In genomic region chr15:48845123-48845522, GRCh38 we compare ENCODE assay signal across 21 cellular contexts. TPM values are rescaled to one million over a fixed set of nuclear protein-coding genes. Genes with fewer than 3 reads are reported as not detected.
DNase-seq lines count a peak whose midpoint lies in the region; ATAC-seq and TF ChIP-seq lines count a peak whose summit lies in the region.
"Had no signal": no experiment of that assay in that cellular context is flagged by ENCODE, and none has a peak within 500 bp of the region (broad histone marks: within the 10 kb centered on the region; RNA-seq: fewer than 3 reads in every experiment).

No MANE protein-coding gene starts in this region.

- H3K27ac Mint-ChIP-seq in activated T-cell treated with anti-CD3 and anti-CD28 coated beads, Interleukin-2, amount 50 U/mL, for 72 hours, result no peak overlapping the region
- H3K27ac Mint-ChIP-seq in activated T-cell treated with anti-CD3 and anti-CD28 coated beads, Interleukin-2, amount 50 U/mL, for 24 hours, result no peak overlapping the region
- H3K27ac Mint-ChIP-seq in stimulated activated effector memory CD8-positive, alpha-beta T cell treated with anti-CD3 and anti-CD28 coated beads, Interleukin-12 subunit alpha, Interleukin-12 subunit beta, amount 100 ng/mL, for 72 hours, result no peak overlapping the region
- H3K27ac Mint-ChIP-seq: CD4-positive, CD25-positive, alpha-beta regulatory T cell; H9 had no signal

- TF ChIP-seq CTCF in dorsolateral prefrontal cortex (IDR thresholded peaks at IDR 0.05 in 54 of 56, conservative IDR thresholded peaks at IDR 0.05 in 2 of 56; ENCODE audit: low read depth in 1 of 56, partially characterized antibody in 56 of 56), result no peak

- no peaks in the 10 kb centered on the region for H3K36me3 Mint-ChIP-seq in activated T-cell treated with anti-CD3 and anti-CD28 coated beads, Interleukin-2, amount 50 U/mL, for 72 hours (ENCODE audit: insufficient read depth in 2 of 2)
- no peaks in the 10 kb centered on the region for H3K36me3 Mint-ChIP-seq in activated T-cell treated with anti-CD3 and anti-CD28 coated beads, Interleukin-2, amount 50 U/mL, for 24 hours (ENCODE audit: low read depth)
- H3K36me3 Mint-ChIP-seq in stimulated activated effector memory CD8-positive, alpha-beta T cell treated with anti-CD3 and anti-CD28 coated beads, Interleukin-12 subunit alpha, Interleukin-12 subunit beta, amount 100 ng/mL, for 72 hours, result peaks cover 5% of the 10 kb centered on the region
- H3K36me3 Mint-ChIP-seq: CD4-positive, CD25-positive, alpha-beta regulatory T cell; CD8-positive, alpha-beta memory T cell had no signal

- intact Hi-C loops in dorsolateral prefrontal cortex (cut with DNase I), result no loop called here

- ATAC-seq in activated T-cell treated with anti-CD3 and anti-CD28 coated beads, Interleukin-2, amount 50 U/mL, for 72 hours (replicated peaks in 1 of 2), result peak; percentile 55 to 70
- peak; percentile 94 for ATAC-seq in stimulated activated effector memory CD8-positive, alpha-beta T cell treated with anti-CD3 and anti-CD28 coated beads, Interleukin-12 subunit alpha, Interleukin-12 subunit beta, amount 100 ng/mL, for 72 hours
- ATAC-seq: GM12878, HepG2 had no signal

- H3K4me3 ChIP-seq in dorsolateral prefrontal cortex, result no peak overlapping the region
- H3K4me3 ChIP-seq: GM12878 had no signal

- H3K27ac ChIP-seq in dorsolateral prefrontal cortex, result no peak overlapping the region

- H3K27me3 ChIP-seq in dorsolateral prefrontal cortex, result no peaks in the 10 kb centered on the region
- H3K27me3 ChIP-seq: BE2C had no signal

- DNase-seq in activated T-cell treated with anti-CD3 and anti-CD28 coated beads, Interleukin-2, amount 50 U/mL, for 72 hours, result no peak
- DNase-seq in activated T-cell treated with anti-CD3 and anti-CD28 coated beads, Interleukin-2, amount 50 U/mL, for 24 hours, result no peak
- DNase-seq in NCI-H82 (lab: John Stamatoyannopoulos, UW), result peak; percentile 71
- DNase-seq in stimulated activated effector memory CD8-positive, alpha-beta T cell treated with anti-CD3 and anti-CD28 coated beads, Interleukin-12 subunit alpha, Interleukin-12 subunit beta, amount 100 ng/mL, for 72 hours (ENCODE audit: low spot score in 2 of 2), result no peak
- DNase-seq in dorsolateral prefrontal cortex, result no peak
- no peak for DNase-seq in NCI-H1105 treated with DMSO at 0.1 percent for 48 hours (lab: John Stamatoyannopoulos, UW)
- DNase-seq in activated CD8-positive, alpha-beta memory T cell treated with anti-CD3 and anti-CD28 coated beads, Interleukin-2, amount 50 U/mL, for 48 hours, result no peak
- DNase-seq: ACHN; BE2C; C1 segment of cervical spinal cord; CD4-positive, CD25-positive, alpha-beta regulatory T cell; CD8-positive, alpha-beta memory T cell; COR-L47; DMS 273 treated with DMSO at 0.1 percent for 48 hours; DMS53; DND-41; EL; H9 had no signal

- H3K4me3 Mint-ChIP-seq in activated T-cell treated with anti-CD3 and anti-CD28 coated beads, Interleukin-2, amount 50 U/mL, for 72 hours, result no peak overlapping the region
- no peak overlapping the region for H3K4me3 Mint-ChIP-seq in activated T-cell treated with anti-CD3 and anti-CD28 coated beads, Interleukin-2, amount 50 U/mL, for 24 hours
- no peak overlapping the region for H3K4me3 Mint-ChIP-seq in stimulated activated effector memory CD8-positive, alpha-beta T cell treated with anti-CD3 and anti-CD28 coated beads, Interleukin-12 subunit alpha, Interleukin-12 subunit beta, amount 100 ng/mL, for 72 hours
- H3K4me3 Mint-ChIP-seq: CD4-positive, CD25-positive, alpha-beta regulatory T cell; CD8-positive, alpha-beta memory T cell; H9 had no signal

- peaks cover 7% of the 10 kb centered on the region for H3K27me3 Mint-ChIP-seq in activated T-cell treated with anti-CD3 and anti-CD28 coated beads, Interleukin-2, amount 50 U/mL, for 72 hours (ENCODE audit: low read depth)
- H3K27me3 Mint-ChIP-seq in activated T-cell treated with anti-CD3 and anti-CD28 coated beads, Interleukin-2, amount 50 U/mL, for 24 hours, result no peaks in the 10 kb centered on the region

- H3K4me1 Mint-ChIP-seq in activated T-cell treated with anti-CD3 and anti-CD28 coated beads, Interleukin-2, amount 50 U/mL, for 72 hours (ENCODE audit: low read depth), result no peaks in the 10 kb centered on the region
- no peaks in the 10 kb centered on the region for H3K4me1 Mint-ChIP-seq in activated T-cell treated with anti-CD3 and anti-CD28 coated beads, Interleukin-2, amount 50 U/mL, for 24 hours (ENCODE audit: low read depth)
- no peaks in the 10 kb centered on the region for H3K4me1 Mint-ChIP-seq in stimulated activated effector memory CD8-positive, alpha-beta T cell treated with anti-CD3 and anti-CD28 coated beads, Interleukin-12 subunit alpha, Interleukin-12 subunit beta, amount 100 ng/mL, for 72 hours
- H3K4me1 Mint-ChIP-seq: CD4-positive, CD25-positive, alpha-beta regulatory T cell; CD8-positive, alpha-beta memory T cell; H9 had no signal

- no peaks in the 10 kb centered on the region for H3K9me3 Mint-ChIP-seq in activated T-cell treated with anti-CD3 and anti-CD28 coated beads, Interleukin-2, amount 50 U/mL, for 72 hours
- no peaks in the 10 kb centered on the region for H3K9me3 Mint-ChIP-seq in activated T-cell treated with anti-CD3 and anti-CD28 coated beads, Interleukin-2, amount 50 U/mL, for 24 hours
- no peaks in the 10 kb centered on the region for H3K9me3 Mint-ChIP-seq in stimulated activated effector memory CD8-positive, alpha-beta T cell treated with anti-CD3 and anti-CD28 coated beads, Interleukin-12 subunit alpha, Interleukin-12 subunit beta, amount 100 ng/mL, for 72 hours
- H3K9me3 Mint-ChIP-seq: CD8-positive, alpha-beta memory T cell; H9 had no signal

TF ChIP-seq in PFSK-1, 5 proteins besides CTCF, POLR2A, EP300 and RAD21:
- TF ChIP-seq TAF1 (IDR thresholded peaks at IDR 0.05; ENCODE audit: borderline replicate concordance, insufficient read depth, low read length), result no peak
- TF ChIP-seq POLR2AphosphoS5 (IDR thresholded peaks at IDR 0.05; ENCODE audit: low read depth, low read length), result 0 out of 2 replicates have a peak, but pooled peaks have one; percentile 4
- TF ChIP-seq FOXP2 (optimal IDR thresholded peaks at IDR 0.05; ENCODE audit: borderline replicate concordance, extremely low read depth, extremely low read length, insufficient read depth), result no peak
- no peak for TF ChIP-seq SIN3A (IDR thresholded peaks at IDR 0.05; ENCODE audit: borderline replicate concordance, insufficient read depth, low read length)

RNA-seq across cellular contexts. Expression of gene EID1, which starts 32.8 kb away (rescaled TPM):
- total RNA-seq in activated T-cell treated with anti-CD3 and anti-CD28 coated beads, Interleukin-2, amount 50 U/mL, for 72 hours, result 10 to 100 TPM; 86.9 to 93.6 TPM
- polyA plus RNA-seq in PFSK-1 (2012; ENCODE audit: insufficient read length, low read depth), result 173 TPM
- total RNA-seq in dorsolateral prefrontal cortex, result 100 to 1,000 TPM; 107 to 240 (median 184) TPM

RNA-seq across cellular contexts. Expression of gene CEP152, which starts 34.3 kb away (rescaled TPM):
- 10 to 100 TPM; 33.3 to 39.6 TPM for total RNA-seq in activated T-cell treated with anti-CD3 and anti-CD28 coated beads, Interleukin-2, amount 50 U/mL, for 72 hours
- polyA plus RNA-seq in PFSK-1 (2012; ENCODE audit: insufficient read length, low read depth), result 4.4 TPM
- 10 to 100 TPM in 14 of 120 experiments, 1 to 10 TPM in 106; 2.5 to 15.4 (median 5.8) TPM for total RNA-seq in dorsolateral prefrontal cortex
